ENCODE assay signal across 18 cellular contexts in the genomic region with DNA sequence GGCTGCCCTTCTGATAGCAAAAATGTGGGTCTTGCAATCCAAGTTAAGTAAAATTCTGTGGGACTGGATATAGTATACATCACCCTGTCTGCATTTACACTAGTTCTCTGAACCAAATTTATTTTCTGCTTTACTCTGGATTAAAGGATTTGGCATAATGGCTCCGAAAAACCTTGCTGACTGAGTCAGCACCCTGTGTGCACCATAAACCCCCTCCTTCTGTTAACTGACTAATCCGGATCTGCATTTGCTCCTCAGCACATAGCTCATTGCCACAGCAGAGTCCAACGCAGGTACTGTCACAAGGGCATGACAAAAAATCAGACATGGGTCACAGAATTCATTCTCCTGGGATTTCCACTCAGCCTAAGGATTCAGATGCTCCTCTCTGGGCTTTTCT.
"Had no signal": no experiment of that assay in that cellular context is flagged by ENCODE, and none has a peak within 500 bp of the region (broad histone marks: within the 10 kb centered on the region; RNA-seq: fewer than 3 reads in every experiment).

No MANE protein-coding gene starts in this region.

- H3K27me3 ChIP-seq: brain microvascular endothelial cell had no signal

- H3K4me3 ChIP-seq: coronary artery, esophagus muscularis mucosa had no signal

- DNase-seq: activated CD4-positive, alpha-beta T cell treated with anti-CD3 and anti-CD28 coated beads, Interleukin-2, amount 50 U/mL, for 1 hour; activated CD8-positive, alpha-beta memory T cell treated with anti-CD3 and anti-CD28 coated beads for 24 hours; activated gamma-delta T cell treated with Interleukin-2 at 50 U/mL for 16 hours; activated naive CD8-positive, alpha-beta T cell treated with anti-CD3 and anti-CD28 coated beads for 36 hours; anterior cingulate cortex; brain microvascular endothelial cell; effector CD4-positive, alpha-beta T cell; hypothalamus; kidney glomerular epithelial cell; mesendoderm; retina; stimulated activated CD4-positive, alpha-beta T cell treated with anti-CD3 and anti-CD28 coated beads, Interleukin-15, amount 100 ng/mL, for 24 hours; stimulated activated CD4-positive, alpha-beta T cell treated with anti-CD3 and anti-CD28 coated beads, Interleukin-4, amount 100 ng/mL, for 1 hour; stimulated activated CD8-positive, alpha-beta memory T cell treated with anti-CD3 and anti-CD28 coated beads, Interleukin-4, amount 100 ng/mL, for 48 hours; stimulated activated naive CD8-positive, alpha-beta T cell treated with anti-CD3 and anti-CD28 coated beads, Interleukin-15, Interleukin-2, amounts not matched to agents 100 U/mL and 50 U/mL, for 24 hours; trophoblast cell had no signal

- H3K9me3 ChIP-seq: esophagus muscularis mucosa had no signal

- H3K27ac ChIP-seq: brain microvascular endothelial cell, coronary artery, esophagus muscularis mucosa had no signal

- H3K4me1 ChIP-seq: esophagus muscularis mucosa had no signal

- H3K36me3 ChIP-seq: brain microvascular endothelial cell, esophagus muscularis mucosa had no signal
